10 cellular contexts compared by ENCODE assay signal in the genomic region with DNA sequence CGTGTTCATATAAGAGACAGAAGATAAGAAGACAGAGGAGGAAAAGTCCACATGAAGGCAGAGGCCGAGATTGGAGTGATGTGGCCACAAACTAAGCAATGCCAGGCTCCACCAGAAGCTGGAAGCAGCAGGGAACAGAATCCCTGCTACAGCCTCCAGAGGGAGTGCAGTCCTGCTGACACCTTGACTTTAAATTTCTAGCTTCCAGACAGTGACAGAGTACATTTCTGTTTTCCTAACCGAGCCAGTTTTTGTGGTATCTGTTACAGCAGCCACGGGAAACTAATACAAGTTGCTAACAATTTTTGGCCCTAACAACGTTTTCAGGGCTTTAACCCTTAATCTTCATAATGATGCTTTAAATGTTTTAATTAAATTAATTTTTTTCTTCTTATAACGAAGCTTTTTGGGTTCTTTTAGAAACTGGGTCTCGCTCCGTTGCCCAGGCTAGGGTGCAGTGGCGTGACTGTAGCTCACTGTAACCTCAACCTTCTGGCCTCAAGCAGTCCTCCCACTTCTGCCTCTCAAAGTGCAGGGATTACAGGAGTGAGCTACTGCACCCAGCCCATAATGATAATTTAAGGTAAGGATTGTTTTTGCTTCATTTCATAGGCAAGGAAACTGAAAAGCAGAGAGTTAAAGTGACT.
DNase-seq lines count a peak whose midpoint lies in the region; ATAC-seq and TF ChIP-seq lines count a peak whose summit lies in the region.
"Had no signal": no experiment of that assay in that cellular context is flagged by ENCODE, and none has a peak within 500 bp of the region (broad histone marks: within the 10 kb centered on the region; RNA-seq: fewer than 3 reads in every experiment).

No MANE protein-coding gene starts in this region.

- H3K27ac Mint-ChIP-seq in Calu3 (ENCODE audit: unreplicated experiment): no peak overlapping the region
- no peak overlapping the region for H3K27ac Mint-ChIP-seq in T-helper 2 cell treated with Interferon-gamma antibody and Interleukin-4, amounts not matched to agents 5 μg/mL and 100 μg/mL, for 36 hours

- peaks cover 4% of the 10 kb centered on the region for H3K4me1 Mint-ChIP-seq in Calu3 (ENCODE audit: low read depth, unreplicated experiment)
- H3K4me1 Mint-ChIP-seq in T-helper 2 cell treated with Interferon-gamma antibody and Interleukin-4, amounts not matched to agents 5 μg/mL and 100 μg/mL, for 36 hours (ENCODE audit: low read depth): peaks cover 28% of the 10 kb centered on the region

- TF ChIP-seq CTCF in BE2C (IDR thresholded peaks at IDR 0.05; ENCODE audit: low read depth, low read length) (peak; percentile 50), brain microvascular endothelial cell (IDR thresholded peaks at IDR 0.05; ENCODE audit: low read depth, low read length, missing control alignments) (peak; percentile 74), left lung (IDR thresholded peaks at IDR 0.05) (peak; percentile 0 to 11), Calu3 (IDR thresholded peaks at IDR 0.05; ENCODE audit: unreplicated experiment) (no peak)

- BruUV-seq in Calu3 (replicated peaks; lab: Mats Ljungman, UMichigan): no TSS peak

- H3K27ac ChIP-seq in brain microvascular endothelial cell: no peak overlapping the region
- H3K27ac ChIP-seq in left lung: no peak overlapping the region

- intact Hi-C loops in left lung (cut with DNase I) (no loop called here), Calu3 (cut with micrococcal nuclease; ENCODE audit: unreplicated experiment) (no loop called here)

- H3K9me3 ChIP-seq in BE2C (no peaks in the 10 kb centered on the region), left lung (peaks cover 0 to 3% of the 10 kb centered on the region in 2 donors)

- no peaks in the 10 kb centered on the region for H3K9me3 Mint-ChIP-seq in Calu3 (ENCODE audit: low read depth, unreplicated experiment)
- H3K9me3 Mint-ChIP-seq in T-helper 2 cell treated with Interferon-gamma antibody and Interleukin-4, amounts not matched to agents 5 μg/mL and 100 μg/mL, for 36 hours: peaks cover 6% of the 10 kb centered on the region

- ATAC-seq in left lung: peak; percentile 35

- CTCF ChIA-PET in Calu3 (lab: Charles Lee): no interaction called here

- H3K4me3 ChIP-seq in BE2C (ENCODE audit: low read depth, low read length): no peak overlapping the region
- H3K4me3 ChIP-seq in brain microvascular endothelial cell (ENCODE audit: low read depth, low read length): no peak overlapping the region
- H3K4me3 ChIP-seq in left lung: no peak overlapping the region

- H3K27me3 ChIP-seq in BE2C: no peaks in the 10 kb centered on the region
- H3K27me3 ChIP-seq in brain microvascular endothelial cell (replicated peaks): no peaks in the 10 kb centered on the region
- H3K27me3 ChIP-seq in left lung: no peaks in the 10 kb centered on the region

- no peaks in the 10 kb centered on the region for H3K36me3 ChIP-seq in BE2C
- no peaks in the 10 kb centered on the region for H3K36me3 ChIP-seq in brain microvascular endothelial cell (replicated peaks)
- no peaks in the 10 kb centered on the region for H3K36me3 ChIP-seq in left lung

- no peak overlapping the region for H3K4me3 Mint-ChIP-seq in Calu3 (ENCODE audit: low read depth, unreplicated experiment)
- no peak overlapping the region for H3K4me3 Mint-ChIP-seq in T-helper 2 cell treated with Interferon-gamma antibody and Interleukin-4, amounts not matched to agents 5 μg/mL and 100 μg/mL, for 36 hours

- no peaks in the 10 kb centered on the region for H3K27me3 Mint-ChIP-seq in Calu3 (ENCODE audit: unreplicated experiment)
- H3K27me3 Mint-ChIP-seq in T-helper 2 cell treated with Interferon-gamma antibody and Interleukin-4, amounts not matched to agents 5 μg/mL and 100 μg/mL, for 36 hours (ENCODE audit: low read depth): no peaks in the 10 kb centered on the region

- in situ Hi-C loops in brain microvascular endothelial cell (cut with HindIII; ENCODE audit: low pct_ligation_motif_present, low sequenced_read_pairs): no loop called here

- H3K4me1 ChIP-seq in BE2C (no peaks in the 10 kb centered on the region), left lung (peaks cover 0 to 12% of the 10 kb centered on the region in 2 donors)

- H3K36me3 Mint-ChIP-seq in Calu3 (ENCODE audit: insufficient read depth, unreplicated experiment): peaks cover 4% of the 10 kb centered on the region
- peaks cover 4% of the 10 kb centered on the region for H3K36me3 Mint-ChIP-seq in T-helper 2 cell treated with Interferon-gamma antibody and Interleukin-4, amounts not matched to agents 5 μg/mL and 100 μg/mL, for 36 hours (ENCODE audit: low read depth)

- DNase-seq in BE2C (no peak), HT-29 (ENCODE audit: low spot score) (peak; percentile 2), brain microvascular endothelial cell (peak; percentile 9), left lung (no peak), DMS114 treated with DMSO at 0.1 percent for 48 hours (lab: John Stamatoyannopoulos, UW; ENCODE audit: unreplicated experiment) (no peak), Calu3 (no peak), glomerular visceral epithelial cell (ENCODE audit: extremely low spot score) (no peak)
- DNase-seq in T-helper 2 cell treated with Interferon-gamma antibody and Interleukin-4, amounts not matched to agents 5 μg/mL and 100 μg/mL, for 36 hours (ENCODE audit: low spot score): no peak
- DNase-seq: anterior cingulate cortex, MM.1S had no signal

Comparison
In these comparisons a context has a peak if more than half of its experiments do, and no peak if none do; other contexts are left out.
1. DNase-seq: peak in HT-29 (single experiment) and brain microvascular endothelial cell (single experiment); none in BE2C (single experiment), left lung (0 of 2), DMS114 treated with DMSO at 0.1 percent for 48 hours (single experiment), Calu3 (single experiment), glomerular visceral epithelial cell (single experiment) and T-helper 2 cell treated with Interferon-gamma antibody and Interleukin-4, amounts not matched to agents 5 μg/mL and 100 μg/mL, for 36 hours (single experiment).